In the genomic region with DNA sequence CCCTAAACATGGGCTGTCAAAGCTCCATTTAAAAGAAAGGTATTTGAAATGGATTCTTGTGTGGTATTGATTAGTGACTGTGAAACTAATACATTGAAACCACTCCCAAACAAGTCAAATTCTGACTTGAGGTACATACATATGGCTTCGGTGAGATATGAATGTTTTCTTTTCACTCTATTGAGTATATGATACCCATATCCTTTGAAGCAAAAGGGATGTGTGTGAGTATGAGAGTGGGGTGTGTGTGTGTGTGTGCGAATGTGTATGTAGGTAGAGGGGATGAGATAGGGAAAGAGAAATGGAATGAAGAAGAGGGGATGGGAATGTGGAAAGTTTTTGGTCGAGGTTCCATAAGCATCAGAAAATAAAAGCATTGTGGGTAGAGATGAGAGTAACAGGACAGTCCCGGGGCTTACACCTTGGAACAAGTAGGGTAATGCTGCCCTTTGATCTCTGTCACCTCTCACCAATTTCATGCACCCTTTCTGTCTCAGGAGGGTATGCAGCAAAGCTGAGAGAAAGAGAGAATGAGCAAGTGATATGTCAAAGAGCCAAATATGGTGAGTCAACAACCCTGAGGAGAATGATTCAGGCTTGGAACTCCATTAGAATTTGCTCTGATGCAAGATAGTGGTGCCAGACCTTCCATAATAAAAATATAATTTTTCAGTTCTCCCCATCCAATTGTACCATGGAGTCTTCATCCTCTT, we compare ENCODE assay signal across 11 cellular contexts.
DNase-seq lines count a peak whose midpoint lies in the region; ATAC-seq lines count a peak whose summit lies in the region.
"Had no signal": no experiment of that assay in that cellular context is flagged by ENCODE, and none has a peak within 500 bp of the region (broad histone marks: within the 10 kb centered on the region; RNA-seq: fewer than 3 reads in every experiment).

No MANE protein-coding gene starts in this region.

- H3K4me3 ChIP-seq in ACC112 (ENCODE audit: low read depth, low read length) (no peak overlapping the region), H7 (ENCODE audit: insufficient read depth, low read depth, low read length) (no peak overlapping the region)

- peaks cover 5% of the 10 kb centered on the region for H3K27me3 Mint-ChIP-seq in activated naive CD8-positive, alpha-beta T cell treated with anti-CD3 and anti-CD28 coated beads, Interleukin-2, amount 50 U/mL, for 24 hours

- peaks cover 18% of the 10 kb centered on the region for H3K4me1 ChIP-seq in ACC112 (ENCODE audit: control insufficient read depth, insufficient read depth, low read length, unreplicated experiment)

- peaks cover 47% of the 10 kb centered on the region for H3K4me1 Mint-ChIP-seq in activated naive CD8-positive, alpha-beta T cell treated with anti-CD3 and anti-CD28 coated beads, Interleukin-2, amount 50 U/mL, for 24 hours

- peak overlapping the region; percentile 41 for H3K27ac Mint-ChIP-seq in activated naive CD8-positive, alpha-beta T cell treated with anti-CD3 and anti-CD28 coated beads, Interleukin-2, amount 50 U/mL, for 24 hours

- H3K27ac ChIP-seq in ACC112 (ENCODE audit: low read depth, low read length), result peak overlapping the region; percentile 46

- H3K36me3 ChIP-seq in ACC112 (ENCODE audit: insufficient read depth, low read length), result no peaks in the 10 kb centered on the region
- H3K36me3 ChIP-seq in H7 (replicated peaks; ENCODE audit: control insufficient read depth, insufficient read depth, low read length), result no peaks in the 10 kb centered on the region

- H3K4me3 Mint-ChIP-seq in activated naive CD8-positive, alpha-beta T cell treated with anti-CD3 and anti-CD28 coated beads, Interleukin-2, amount 50 U/mL, for 24 hours, result no peak overlapping the region
- H3K4me3 Mint-ChIP-seq: brain, neural crest cell had no signal

- H3K79me2 ChIP-seq in ACC112 (ENCODE audit: control insufficient read depth, insufficient read depth, low read length, unreplicated experiment), result no peaks in the 10 kb centered on the region

- peak; percentile 89 for ATAC-seq in activated naive CD8-positive, alpha-beta T cell treated with anti-CD3 and anti-CD28 coated beads, Interleukin-2, amount 50 U/mL, for 24 hours
- ATAC-seq in GM21526 (IDR thresholded peaks at IDR 0.05; ENCODE audit: low FRiP score, unreplicated experiment), result no peak

- H3K27me3 ChIP-seq in ACC112 (ENCODE audit: insufficient read depth, low read length) (no peaks in the 10 kb centered on the region), H7 (ENCODE audit: control insufficient read depth, insufficient read depth, low read length) (no peaks in the 10 kb centered on the region)

- DNase-seq in GM03348 (ENCODE audit: low spot score) (peak; percentile 80), glomerular visceral epithelial cell (ENCODE audit: extremely low spot score) (peak; percentile 18), H7 (no peak), NCI-H748 treated with DMSO at 0.1 percent for 48 hours (lab: John Stamatoyannopoulos, UW) (no peak), 8988T (no peak)
- no peak for DNase-seq in activated naive CD8-positive, alpha-beta T cell treated with anti-CD3 and anti-CD28 coated beads, Interleukin-2, amount 50 U/mL, for 24 hours
- DNase-seq: activated CD4-positive, alpha-beta T cell treated with anti-CD3 and anti-CD28 coated beads for 1 hour had no signal

- H3K36me3 Mint-ChIP-seq in activated naive CD8-positive, alpha-beta T cell treated with anti-CD3 and anti-CD28 coated beads, Interleukin-2, amount 50 U/mL, for 24 hours (ENCODE audit: low read depth), result peaks cover 1% of the 10 kb centered on the region
- H3K36me3 Mint-ChIP-seq: brain had no signal

- H2AFZ ChIP-seq in ACC112 (ENCODE audit: low read length, unreplicated experiment), result peak overlapping the region; percentile 70

- peaks cover 3% of the 10 kb centered on the region for H3K9me3 Mint-ChIP-seq in activated naive CD8-positive, alpha-beta T cell treated with anti-CD3 and anti-CD28 coated beads, Interleukin-2, amount 50 U/mL, for 24 hours

Comparison
In these comparisons a context has a peak if more than half of its experiments do, and no peak if none do; other contexts are left out.
1. DNase-seq: peak in GM03348 (single experiment) and glomerular visceral epithelial cell (single experiment); none in activated naive CD8-positive, alpha-beta T cell treated with anti-CD3 and anti-CD28 coated beads, Interleukin-2, amount 50 U/mL, for 24 hours (single experiment), H7 (single experiment), NCI-H748 treated with DMSO at 0.1 percent for 48 hours (single experiment) and 8988T (single experiment).